In the genomic region with DNA sequence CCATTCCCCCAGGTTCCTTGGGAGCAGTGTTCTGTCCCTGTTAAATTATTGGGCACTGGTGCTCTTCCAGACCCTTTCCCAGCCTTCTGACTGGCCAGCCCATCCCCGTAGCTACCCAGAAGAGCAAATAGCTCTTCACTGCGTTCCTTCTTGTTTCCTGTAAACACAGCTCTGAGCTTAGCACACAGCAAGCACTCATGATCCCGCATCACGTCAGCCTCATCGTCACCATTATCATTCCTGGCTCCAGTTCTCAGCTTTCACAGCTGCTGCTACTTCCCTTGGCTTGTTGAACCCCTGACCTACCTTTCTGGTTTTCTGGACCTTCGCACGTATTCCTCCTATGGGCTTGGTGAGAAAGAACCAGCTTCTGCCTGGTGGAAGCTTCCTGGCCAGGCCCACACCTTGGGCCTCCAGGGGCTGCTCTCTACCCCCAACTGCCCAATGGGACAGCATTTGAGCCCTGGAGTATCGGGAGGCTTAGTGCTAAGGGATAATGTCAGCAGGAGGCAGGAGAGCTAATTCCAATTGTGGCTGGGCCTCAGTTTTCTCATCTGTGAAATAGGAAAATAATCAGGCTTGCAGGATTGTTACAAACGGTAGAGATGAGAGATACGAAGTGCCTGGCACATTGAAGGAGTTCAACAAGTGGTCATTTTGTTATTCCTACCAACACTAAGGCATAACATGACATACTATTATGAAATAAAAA, we compare ENCODE assay signal across 11 cellular contexts.
"Had no signal": no experiment of that assay in that cellular context is flagged by ENCODE, and none has a peak within 500 bp of the region (broad histone marks: within the 10 kb centered on the region; RNA-seq: fewer than 3 reads in every experiment).

No MANE protein-coding gene starts in this region.

- H3K27ac Mint-ChIP-seq: activated CD4-positive, alpha-beta memory T cell treated with anti-CD3 and anti-CD28 coated beads, Interleukin-2, amount 10 ng/mL, durations not matched to agents 7 days and 5 days; activated CD4-positive, alpha-beta T cell treated with anti-CD3 and anti-CD28 coated beads for 36 hours; activated naive CD8-positive, alpha-beta T cell treated with anti-CD3 and anti-CD28 coated beads, Interleukin-2, amount 50 U/mL, for 24 hours; activated T-cell treated with anti-CD3 and anti-CD28 coated beads, Interleukin-2, amount 50 U/mL, for 72 hours; stimulated activated naive CD8-positive, alpha-beta T cell treated with anti-CD3 and anti-CD28 coated beads, Interleukin-15, Interleukin-2, amounts not matched to agents 100 ng/mL and 50 ng/mL, for 24 hours had no signal

- H3K27me3 ChIP-seq: ascending aorta, testis had no signal

- H3K27ac ChIP-seq: ascending aorta, testis, WERI-Rb-1 had no signal

- H3K9me3 Mint-ChIP-seq: activated CD4-positive, alpha-beta memory T cell treated with anti-CD3 and anti-CD28 coated beads, Interleukin-2, amount 10 ng/mL, durations not matched to agents 7 days and 5 days; activated naive CD8-positive, alpha-beta T cell treated with anti-CD3 and anti-CD28 coated beads, Interleukin-2, amount 50 U/mL, for 24 hours; activated T-cell treated with anti-CD3 and anti-CD28 coated beads, Interleukin-2, amount 50 U/mL, for 72 hours; stimulated activated naive CD8-positive, alpha-beta T cell treated with anti-CD3 and anti-CD28 coated beads, Interleukin-15, Interleukin-2, amounts not matched to agents 100 ng/mL and 50 ng/mL, for 24 hours had no signal

- H3K9me3 ChIP-seq: ascending aorta, testis had no signal

- DNase-seq: activated CD4-positive, alpha-beta memory T cell treated with anti-CD3 and anti-CD28 coated beads, Interleukin-2, amount 10 ng/mL, durations not matched to agents 7 days and 5 days; activated CD4-positive, alpha-beta T cell treated with anti-CD3 and anti-CD28 coated beads for 36 hours; activated naive CD8-positive, alpha-beta T cell treated with anti-CD3 and anti-CD28 coated beads, Interleukin-2, amount 50 U/mL, for 24 hours; activated T-cell treated with anti-CD3 and anti-CD28 coated beads, Interleukin-2, amount 50 U/mL, for 72 hours; effector CD4-positive, alpha-beta T cell; kidney glomerular epithelial cell; stimulated activated CD4-positive, alpha-beta T cell treated with anti-CD3 and anti-CD28 coated beads, Interleukin-4, amount 100 ng/mL, for 24 hours; testis; WERI-Rb-1 had no signal

- H3K4me1 Mint-ChIP-seq: activated CD4-positive, alpha-beta memory T cell treated with anti-CD3 and anti-CD28 coated beads, Interleukin-2, amount 10 ng/mL, durations not matched to agents 7 days and 5 days; activated CD4-positive, alpha-beta T cell treated with anti-CD3 and anti-CD28 coated beads for 36 hours; activated naive CD8-positive, alpha-beta T cell treated with anti-CD3 and anti-CD28 coated beads, Interleukin-2, amount 50 U/mL, for 24 hours had no signal

- ATAC-seq: activated CD4-positive, alpha-beta T cell treated with anti-CD3 and anti-CD28 coated beads for 36 hours; activated naive CD8-positive, alpha-beta T cell treated with anti-CD3 and anti-CD28 coated beads, Interleukin-2, amount 50 U/mL, for 24 hours; activated T-cell treated with anti-CD3 and anti-CD28 coated beads, Interleukin-2, amount 50 U/mL, for 72 hours had no signal

- H3K4me3 Mint-ChIP-seq: activated CD4-positive, alpha-beta memory T cell treated with anti-CD3 and anti-CD28 coated beads, Interleukin-2, amount 10 ng/mL, durations not matched to agents 7 days and 5 days; activated CD4-positive, alpha-beta T cell treated with anti-CD3 and anti-CD28 coated beads for 36 hours; activated naive CD8-positive, alpha-beta T cell treated with anti-CD3 and anti-CD28 coated beads, Interleukin-2, amount 50 U/mL, for 24 hours; activated T-cell treated with anti-CD3 and anti-CD28 coated beads, Interleukin-2, amount 50 U/mL, for 72 hours; stimulated activated naive CD8-positive, alpha-beta T cell treated with anti-CD3 and anti-CD28 coated beads, Interleukin-15, Interleukin-2, amounts not matched to agents 100 ng/mL and 50 ng/mL, for 24 hours had no signal

- H3K27me3 Mint-ChIP-seq: stimulated activated naive CD8-positive, alpha-beta T cell treated with anti-CD3 and anti-CD28 coated beads, Interleukin-15, Interleukin-2, amounts not matched to agents 100 ng/mL and 50 ng/mL, for 24 hours had no signal
